27 cellular contexts compared by ENCODE assay signal in genomic region chr10:21263266-21263803, GRCh38.
"Had no signal": no experiment of that assay in that cellular context is flagged by ENCODE, and none has a peak within 500 bp of the region (broad histone marks: within the 10 kb centered on the region; RNA-seq: fewer than 3 reads in every experiment).

No MANE protein-coding gene starts in this region.

- H3K4me3 Mint-ChIP-seq: naive thymus-derived CD8-positive, alpha-beta T cell; stimulated activated naive B cell treated with anti-CD40 and anti-IgM and Interleukin-4, amounts not matched to agents 10 μg/mL and 1 μg/mL and 100 μg/mL, for 72 hours had no signal

- H3K27ac Mint-ChIP-seq: naive thymus-derived CD8-positive, alpha-beta T cell; stimulated activated naive B cell treated with anti-CD40 and anti-IgM and Interleukin-4, amounts not matched to agents 10 μg/mL and 1 μg/mL and 100 μg/mL, for 72 hours had no signal

- FAIRE-seq: keratinocyte, urothelium cell line had no signal

- DNase-seq: hippocampal formation; kidney glomerular epithelial cell; left cardiac atrium; left lung; lower lobe of right lung; mammary epithelial cell; mesenchymal stem cell; naive thymus-derived CD8-positive, alpha-beta T cell; occipital lobe; psoas muscle; right lobe of liver; stimulated activated CD4-positive, alpha-beta T cell treated with anti-CD3 and anti-CD28 coated beads, Interleukin-12 subunit alpha, Interleukin-12 subunit beta, amount 100 ng/mL, for 4 hours; stimulated activated CD4-positive, alpha-beta T cell treated with anti-CD3 and anti-CD28 coated beads, Interleukin-15, amount 100 ng/mL, for 24 hours; stimulated activated CD4-positive, alpha-beta T cell treated with anti-CD3 and anti-CD28 coated beads, Interleukin-2, amount 100 ng/mL, for 24 hours; stimulated activated CD4-positive, alpha-beta T cell treated with anti-CD3 and anti-CD28 coated beads, Interleukin-4, amount 100 ng/mL, for 1 hour; stimulated activated naive B cell treated with anti-CD40 and anti-IgM and Interleukin-4, amounts not matched to agents 10 μg/mL and 1 μg/mL and 100 μg/mL, for 72 hours; stimulated activated naive CD8-positive, alpha-beta T cell treated with anti-CD3 and anti-CD28 coated beads, Interleukin-15, Interleukin-2, amounts not matched to agents 100 U/mL and 50 U/mL, for 24 hours; stomach; testis; thyroid gland; transverse colon; upper lobe of right lung had no signal

- H3K9me3 ChIP-seq: left lung, lower lobe of right lung, neutrophil, psoas muscle, right lobe of liver, stomach, testis, thyroid gland, transverse colon, upper lobe of right lung had no signal

- H3K4me3 ChIP-seq: left lung, lower lobe of right lung, psoas muscle, right lobe of liver, smooth muscle cell, stomach, testis, thyroid gland, transverse colon, upper lobe of right lung had no signal

- H2AFZ ChIP-seq: parathyroid adenoma had no signal

- H3K36me3 ChIP-seq: left lung, lower lobe of right lung, neutrophil, right lobe of liver, stomach, thyroid gland, transverse colon, upper lobe of right lung had no signal

- H3K4me1 ChIP-seq: lower lobe of right lung, psoas muscle, right lobe of liver, stomach, testis, transverse colon had no signal

- H3K9me3 Mint-ChIP-seq: stimulated activated naive B cell treated with anti-CD40 and anti-IgM and Interleukin-4, amounts not matched to agents 10 μg/mL and 1 μg/mL and 100 μg/mL, for 72 hours had no signal

- H3K4me1 Mint-ChIP-seq: naive thymus-derived CD8-positive, alpha-beta T cell; stimulated activated naive B cell treated with anti-CD40 and anti-IgM and Interleukin-4, amounts not matched to agents 10 μg/mL and 1 μg/mL and 100 μg/mL, for 72 hours had no signal

- ATAC-seq: left cardiac atrium; left lung; lower lobe of right lung; naive thymus-derived CD8-positive, alpha-beta T cell; psoas muscle; right lobe of liver; stimulated activated naive B cell treated with anti-CD40 and anti-IgM and Interleukin-4, amounts not matched to agents 10 μg/mL and 1 μg/mL and 100 μg/mL, for 72 hours; stimulated activated naive CD8-positive, alpha-beta T cell treated with anti-CD3 and anti-CD28 coated beads, Interleukin-15, Interleukin-2, amounts not matched to agents 100 U/mL and 50 U/mL, for 24 hours; upper lobe of right lung had no signal

- H3K27ac ChIP-seq: left lung, lower lobe of right lung, neutrophil, parathyroid adenoma, psoas muscle, right lobe of liver, stomach, testis, thyroid gland, transverse colon had no signal

- H3K27me3 Mint-ChIP-seq: stimulated activated naive B cell treated with anti-CD40 and anti-IgM and Interleukin-4, amounts not matched to agents 10 μg/mL and 1 μg/mL and 100 μg/mL, for 72 hours had no signal

- H3K9ac ChIP-seq: parathyroid adenoma had no signal

- H3K36me3 Mint-ChIP-seq: naive thymus-derived CD8-positive, alpha-beta T cell; stimulated activated naive B cell treated with anti-CD40 and anti-IgM and Interleukin-4, amounts not matched to agents 10 μg/mL and 1 μg/mL and 100 μg/mL, for 72 hours had no signal

- H3K4me2 ChIP-seq: smooth muscle cell had no signal

- H3K27me3 ChIP-seq: left lung, neutrophil, right lobe of liver, stomach, testis, thyroid gland, transverse colon, upper lobe of right lung had no signal
